ENCODE assay signal across 20 cellular contexts in genomic region chr7:133197972-133198544, GRCh38.
"Had no signal": no experiment of that assay in that cellular context is flagged by ENCODE, and none has a peak within 500 bp of the region (broad histone marks: within the 10 kb centered on the region; RNA-seq: fewer than 3 reads in every experiment).

No MANE protein-coding gene starts in this region.

- FAIRE-seq: frontal cortex, TTC549, urothelium cell line had no signal

- H3K9me3 ChIP-seq: body of pancreas, colonic mucosa, right atrium auricular region, tibial artery had no signal

- H3K4me1 ChIP-seq: colonic mucosa, right atrium auricular region, tibial artery had no signal

- H3K27me3 ChIP-seq: body of pancreas, colonic mucosa, right atrium auricular region had no signal

- H3K27ac ChIP-seq: body of pancreas, colonic mucosa, right atrium auricular region, tibial artery had no signal

- H3K4me3 ChIP-seq: body of pancreas, colonic mucosa, lung, right atrium auricular region, tibial artery had no signal

- DNase-seq: activated B cell treated with CpG ODN at 0.5 μM for 24 hours; activated CD4-positive, alpha-beta T cell treated with anti-CD3 and anti-CD28 coated beads for 48 hours; activated CD8-positive, alpha-beta T cell treated with anti-CD3 and anti-CD28 coated beads for 36 hours; activated naive CD4-positive, alpha-beta T cell treated with anti-CD3 and anti-CD28 coated beads for 36 hours; activated T-cell treated with anti-CD3 and anti-CD28 coated beads, Interleukin-2, amount 50 U/mL, for 1 hour; body of pancreas; colonic mucosa; head of caudate nucleus; left colon; midbrain; stimulated activated CD4-positive, alpha-beta T cell treated with anti-CD3 and anti-CD28 coated beads, Interleukin-12 subunit alpha, Interleukin-12 subunit beta, amount 100 ng/mL, for 4 hours; stimulated activated CD4-positive, alpha-beta T cell treated with anti-CD3 and anti-CD28 coated beads, Interleukin-1b, Interleukin-23, amount 100 ng/mL, for 48 hours; stimulated activated CD8-positive, alpha-beta memory T cell treated with anti-CD3 and anti-CD28 coated beads, Interleukin-4, amount 100 ng/mL, for 48 hours; stimulated activated naive CD4-positive, alpha-beta T cell; tibial artery had no signal

- H3K36me3 ChIP-seq: colonic mucosa, right atrium auricular region, tibial artery had no signal

- ATAC-seq: activated CD8-positive, alpha-beta T cell treated with anti-CD3 and anti-CD28 coated beads for 36 hours; body of pancreas; left colon had no signal
